In genomic region chr17:3891626-3892094, GRCh38 we compare ENCODE assay signal across 8 cellular contexts. TPM values are rescaled to one million over a fixed set of nuclear protein-coding genes. Genes with fewer than 3 reads are reported as not detected.
DNase-seq lines count a peak whose midpoint lies in the region; ATAC-seq and TF ChIP-seq lines count a peak whose summit lies in the region.

No MANE protein-coding gene starts in this region.

- peak overlapping the region; percentile 49 for H3K14ac ChIP-seq in neuronal stem cell (ENCODE audit: low read length)

- DNase-seq in CD4-positive, CD25-positive, alpha-beta regulatory T cell: no peak
- DNase-seq in NB4 (ENCODE audit: low read depth) (no peak), neuronal stem cell (ENCODE audit: low spot score) (no peak), NCI-H1694 treated with DMSO at 0.1 percent for 48 hours (lab: John Stamatoyannopoulos, UW) (no peak), SKM-1 treated with dmso at 0.1 percent for 144 hours (lab: John Stamatoyannopoulos, UW; ENCODE audit: unreplicated experiment) (no peak)

- no peaks in the 10 kb centered on the region for H3K36me3 ChIP-seq in CD4-positive, CD25-positive, alpha-beta regulatory T cell (ENCODE audit: control insufficient read depth, insufficient read depth, low read length)
- H3K36me3 ChIP-seq in duodenal mucosa (ENCODE audit: control insufficient read depth in 1 of 2, insufficient read depth in 2 of 2, low read length in 2 of 2) (no peaks in the 10 kb centered on the region), neuronal stem cell (replicated peaks in 1 of 2; ENCODE audit: control insufficient read depth in 2 of 2, insufficient read depth in 2 of 2, low read length in 2 of 2) (no peaks in the 10 kb centered on the region)

- H3K4me3 ChIP-seq in CD4-positive, CD25-positive, alpha-beta regulatory T cell (ENCODE audit: low read depth, low read length): no peak overlapping the region
- H3K4me3 ChIP-seq in NB4 (ENCODE audit: low read depth, low read length) (peak overlapping the region; percentile 25), duodenal mucosa (ENCODE audit: low read depth in 1 of 2, low read length in 2 of 2) (peak overlapping the region; percentile 53 to 71), neuronal stem cell (ENCODE audit: low read length in 2 of 2) (peak overlapping the region; percentile 52 to 89)

- H2BK5ac ChIP-seq in neuronal stem cell (ENCODE audit: low read length): peak overlapping the region; percentile 43

- H3K4ac ChIP-seq in neuronal stem cell (ENCODE audit: low read length): no peak overlapping the region

- no peaks in the 10 kb centered on the region for H3K36me3 Mint-ChIP-seq in CD4-positive, CD25-positive, alpha-beta regulatory T cell

- no peak for TF ChIP-seq POLR2A in NB4 (IDR thresholded peaks at IDR 0.05; ENCODE audit: extremely low read depth, insufficient read length)

- H3K23ac ChIP-seq in neuronal stem cell (ENCODE audit: low read depth, low read length, poor library complexity): peak overlapping the region; percentile 78

- H2BK120ac ChIP-seq in neuronal stem cell (ENCODE audit: low read depth, low read length): no peak overlapping the region

- H3K4me1 Mint-ChIP-seq in CD4-positive, CD25-positive, alpha-beta regulatory T cell: peaks cover 0 to 43% (median 30%) of the 10 kb centered on the region in 4 donors

- TF ChIP-seq CTCF in NB4 (IDR thresholded peaks at IDR 0.05; ENCODE audit: low read depth, low read length): no peak

- peak overlapping the region in 1 of 2 donors; percentile 35 for H3K9ac ChIP-seq in duodenal mucosa (ENCODE audit: low read depth in 1 of 2, low read length in 2 of 2)
- peak overlapping the region; percentile 92 for H3K9ac ChIP-seq in neuronal stem cell (ENCODE audit: low read depth, low read length, poor library complexity)

- H2BK15ac ChIP-seq in neuronal stem cell (ENCODE audit: low read length): no peak overlapping the region

- peaks cover 2% of the 10 kb centered on the region for H3K79me1 ChIP-seq in neuronal stem cell (ENCODE audit: low read depth, low read length)

- H3K27ac ChIP-seq in CD4-positive, CD25-positive, alpha-beta regulatory T cell (ENCODE audit: insufficient read depth, low read length, poor library complexity, severe bottlenecking): peak overlapping the region; percentile 29
- H3K27ac ChIP-seq in duodenal mucosa (ENCODE audit: low read depth, low read length) (peak overlapping the region; percentile 13), neuronal stem cell (replicated peaks; ENCODE audit: low read length) (no peak overlapping the region)

- H3K27ac Mint-ChIP-seq in CD4-positive, CD25-positive, alpha-beta regulatory T cell: peak overlapping the region; percentile 49 to 91 (median 90)

- no peak overlapping the region for H4K91ac ChIP-seq in neuronal stem cell (ENCODE audit: low read depth, low read length, poor library complexity)

- H3K4me3 Mint-ChIP-seq in CD4-positive, CD25-positive, alpha-beta regulatory T cell: peak overlapping the region; percentile 83 to 91 (median 87)

- H2BK12ac ChIP-seq in neuronal stem cell (ENCODE audit: low read length): no peak overlapping the region

- H3K18ac ChIP-seq in neuronal stem cell (ENCODE audit: low read length): peak overlapping the region; percentile 82

- no peak overlapping the region for H4K8ac ChIP-seq in neuronal stem cell (ENCODE audit: low read depth, low read length)

- no peaks in the 10 kb centered on the region for H3K27me3 ChIP-seq in CD4-positive, CD25-positive, alpha-beta regulatory T cell (ENCODE audit: control insufficient read depth, insufficient read depth, low read length)
- H3K27me3 ChIP-seq in duodenal mucosa (ENCODE audit: control insufficient read depth in 1 of 2, insufficient read depth in 2 of 2, low read length in 2 of 2) (no peaks in the 10 kb centered on the region), neuronal stem cell (ENCODE audit: control insufficient read depth in 3 of 3, insufficient read depth in 3 of 3, low read depth in 1 of 3, low read length in 3 of 3) (peaks cover 0 to 54% (median 3%) of the 10 kb centered on the region in 3 experiments)

- no peaks in the 10 kb centered on the region for H3K9me3 ChIP-seq in CD4-positive, CD25-positive, alpha-beta regulatory T cell (ENCODE audit: control insufficient read depth in 2 of 2, low read length in 2 of 2)
- no peaks in the 10 kb centered on the region for H3K9me3 ChIP-seq in duodenal mucosa (ENCODE audit: control insufficient read depth in 1 of 2, low read length in 2 of 2)
- no peaks in the 10 kb centered on the region for H3K9me3 ChIP-seq in neuronal stem cell (replicated peaks in 1 of 2; ENCODE audit: control insufficient read depth in 2 of 2, insufficient read depth in 1 of 2, low read depth in 1 of 2, low read length in 2 of 2)

- no peak for ATAC-seq in CD4-positive, CD25-positive, alpha-beta regulatory T cell (ENCODE audit: low read depth in 2 of 2)
- ATAC-seq in HG03565 (IDR thresholded peaks at IDR 0.05; ENCODE audit: unreplicated experiment) (no peak), HG02885 (IDR thresholded peaks at IDR 0.05; ENCODE audit: poor library complexity, unreplicated experiment) (no peak)

- no peaks in the 10 kb centered on the region for H3K9me3 Mint-ChIP-seq in CD4-positive, CD25-positive, alpha-beta regulatory T cell

- peak overlapping the region; percentile 98 for H3K4me2 ChIP-seq in neuronal stem cell (ENCODE audit: insufficient read depth, low read length, poor library complexity, severe bottlenecking)

- peaks cover 38% of the 10 kb centered on the region for H3K4me1 ChIP-seq in CD4-positive, CD25-positive, alpha-beta regulatory T cell (ENCODE audit: control insufficient read depth, insufficient read depth, low read length, poor library complexity, severe bottlenecking)
- H3K4me1 ChIP-seq in duodenal mucosa (ENCODE audit: control insufficient read depth in 1 of 2, insufficient read depth in 2 of 2, low read length in 2 of 2): peaks cover 48 to 70% of the 10 kb centered on the region in 2 donors
- H3K4me1 ChIP-seq in neuronal stem cell (ENCODE audit: control insufficient read depth in 2 of 2, insufficient read depth in 1 of 2, low read depth in 1 of 2, low read length in 2 of 2): peaks cover 12 to 22% of the 10 kb centered on the region in 2 donors

- no CpG with 5 or more reads among the region's 12 CpGs for WGBS in neuronal stem cell (ENCODE audit: extremely low coverage in 2 of 2, insufficient read length in 2 of 2, insufficient replicate concordance in 1 of 2), 2 donors

- H2AFZ ChIP-seq in neuronal stem cell (ENCODE audit: low read length): peak overlapping the region; percentile 93

- H2AK5ac ChIP-seq in neuronal stem cell (ENCODE audit: low read depth, low read length): no peak overlapping the region

- H3K27me3 Mint-ChIP-seq in CD4-positive, CD25-positive, alpha-beta regulatory T cell: peaks cover 4% of the 10 kb centered on the region

RNA-seq across cellular contexts. Expression of gene CAMKK1, which starts 1.2 kb away (rescaled TPM):
- 3.2 TPM for total RNA-seq in CD4-positive, CD25-positive, alpha-beta regulatory T cell
- under 1 TPM; 0.09 to 0.96 (median 0.72) TPM for polyA plus RNA-seq in CD4-positive, CD25-positive, alpha-beta regulatory T cell
- 4.8 TPM for polyA plus RNA-seq in neuronal stem cell (2013, experiment 1 of 2)
- 5.0 TPM for polyA plus RNA-seq in neuronal stem cell (2013, experiment 2 of 2)

RNA-seq across cellular contexts. Expression of gene P2RX1, which starts 24.6 kb away (rescaled TPM):
- total RNA-seq in CD4-positive, CD25-positive, alpha-beta regulatory T cell: 2.3 TPM
- not detected for polyA plus RNA-seq in CD4-positive, CD25-positive, alpha-beta regulatory T cell
- polyA plus RNA-seq in neuronal stem cell (2013, experiment 1 of 2): not detected
- polyA plus RNA-seq in neuronal stem cell (2013, experiment 2 of 2): not detected

RNA-seq across cellular contexts. Expression of gene NCBP3, which starts 45.6 kb away (rescaled TPM):
- total RNA-seq in CD4-positive, CD25-positive, alpha-beta regulatory T cell: 46.0 TPM
- 10 to 100 TPM; 10.5 to 15.7 (median 12.2) TPM for polyA plus RNA-seq in CD4-positive, CD25-positive, alpha-beta regulatory T cell
- 32.2 TPM for polyA plus RNA-seq in neuronal stem cell (2013, experiment 1 of 2)
- 31.9 TPM for polyA plus RNA-seq in neuronal stem cell (2013, experiment 2 of 2)
